Comparison of ENCODE assay signal across 10 cellular contexts in the genomic region with DNA sequence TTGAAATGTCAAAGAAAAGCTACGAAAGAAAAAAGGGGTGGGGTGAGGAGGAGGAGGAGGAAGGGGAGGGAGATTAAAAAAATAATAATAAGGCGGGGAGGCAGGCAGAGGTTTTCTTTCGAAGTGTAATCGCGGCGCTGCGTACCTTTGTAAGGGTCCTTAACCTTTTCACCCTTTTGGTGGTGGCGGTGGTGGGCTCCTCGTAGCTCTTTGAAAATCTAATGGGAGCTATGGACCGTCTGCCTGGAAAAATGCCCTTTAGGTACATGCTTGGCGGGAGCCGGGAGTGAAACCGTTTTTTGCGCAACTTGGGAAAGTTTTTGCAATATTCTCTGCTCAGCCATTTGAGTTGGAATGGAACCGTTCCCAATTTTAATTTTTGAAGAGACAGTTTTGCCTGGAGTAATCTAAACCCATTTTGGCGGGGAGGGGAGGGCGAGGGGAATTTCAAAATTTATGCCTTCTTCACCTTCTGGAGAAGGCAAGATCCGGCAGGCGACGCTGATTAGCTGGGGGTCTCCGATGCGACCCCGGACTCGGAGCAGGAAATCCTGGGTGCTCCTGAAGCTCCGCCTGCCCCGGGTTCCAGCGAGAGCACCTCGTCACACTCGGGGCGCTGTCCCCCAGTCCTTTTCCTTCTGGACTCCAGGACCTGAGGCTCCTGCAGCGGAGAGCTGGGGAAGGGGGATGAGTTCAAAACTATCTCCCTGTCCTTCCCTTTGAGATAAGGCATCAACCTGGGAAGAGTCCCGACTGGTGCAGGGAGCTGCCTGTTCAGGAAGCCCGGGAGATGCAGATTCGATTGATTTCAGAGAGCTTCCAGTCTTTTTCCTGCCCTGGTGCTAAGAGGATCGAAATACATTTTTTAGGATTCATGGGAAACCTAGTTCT.
DNase-seq lines count a peak whose midpoint lies in the region; ATAC-seq and TF ChIP-seq lines count a peak whose summit lies in the region.
"Had no signal": no experiment of that assay in that cellular context is flagged by ENCODE, and none has a peak within 500 bp of the region (broad histone marks: within the 10 kb centered on the region; RNA-seq: fewer than 3 reads in every experiment).

No MANE protein-coding gene starts in this region.

- no peak overlapping the region for H3K9ac ChIP-seq in SK-N-SH
- no peak overlapping the region for H3K9ac ChIP-seq in mammary epithelial cell (ENCODE audit: insufficient read depth, low read length)

- 10% methylated on average over 29 of the region's 35 CpGs for WGBS in SK-N-SH (ENCODE audit: low lambda C conversion rate)
- 18% methylated on average over 24 of the region's 35 CpGs for WGBS in mammary epithelial cell (ENCODE audit: low coverage, missing lambda C conversion rate)

- CTCF ChIA-PET in SK-N-SH (lab: Yijun Ruan, JAX), result interaction anchor here (1.0 to 2.6 kb wide), 3 partner anchors 28 to 500 kb away, joined by 3 to 14 read pairs (median 7); no protein-coding TSS in a partner anchor
- CTCF ChIA-PET in mammary epithelial cell (lab: Charles Lee; ENCODE audit: low non-redundant PET), result interaction anchor here (0.6 kb wide), 1 partner anchor 170 kb away, joined by 4 read pairs; no protein-coding TSS in a partner anchor

- H3K4me2 ChIP-seq in SK-N-SH (peak overlapping the region; percentile 44; the same call in 1 of the 2 replicates), mammary epithelial cell (ENCODE audit: insufficient read depth, low read depth, low read length) (peak overlapping the region; percentile 42)

- in situ Hi-C loops in mammary epithelial cell (cut with MboI; ENCODE audit: low sequenced_read_pairs in 2 of 2), result no loop called here

- no peaks in the 10 kb centered on the region for H3K9me2 ChIP-seq in SK-N-SH

- ATAC-seq in SK-N-SH treated with all-trans-retinoic acid at 6 μM for 48 hours, result no peak
- peak; percentile 72 for ATAC-seq in left lobe of liver
- no peak for ATAC-seq in thoracic aorta (ENCODE audit: insufficient number of reproducible peaks, low FRiP score, low read depth)
- no peak for ATAC-seq in GM18873 (IDR thresholded peaks at IDR 0.05; ENCODE audit: low FRiP score, unreplicated experiment)
- no peak for ATAC-seq in HG02571 (IDR thresholded peaks at IDR 0.05; ENCODE audit: unreplicated experiment)
- ATAC-seq: T-helper 17 cell had no signal

- intact Hi-C loops in mammary epithelial cell (cut with micrococcal nuclease), result no loop called here

- H3K27me3 ChIP-seq in SK-N-SH (ENCODE audit: insufficient read depth), result peaks cover 51% of the 10 kb centered on the region
- H3K27me3 ChIP-seq in mammary epithelial cell (ENCODE audit: insufficient read depth, low read length), result peaks cover 16% of the 10 kb centered on the region
- H3K27me3 ChIP-seq in thoracic aorta (replicated peaks; ENCODE audit: insufficient read depth), result peaks cover 16% of the 10 kb centered on the region

- H3F3A ChIP-seq in SK-N-SH (replicated peaks; ENCODE audit: insufficient read depth), result no peaks in the 10 kb centered on the region

- no peak for TF ChIP-seq CTCF in SK-N-SH (IDR thresholded peaks at IDR 0.05)
- no peak for TF ChIP-seq CTCF in mammary epithelial cell (conservative IDR thresholded peaks at IDR 0.05 in 1 of 2, IDR thresholded peaks at IDR 0.05 in 1 of 2; ENCODE audit: extremely low read depth in 1 of 2, insufficient read depth in 1 of 2, low read depth in 1 of 2, low read length in 2 of 2)
- TF ChIP-seq CTCF in thoracic aorta (IDR thresholded peaks at IDR 0.05), result no peak

- H4K20me1 ChIP-seq in SK-N-SH (ENCODE audit: insufficient read depth) (no peaks in the 10 kb centered on the region), mammary epithelial cell (ENCODE audit: insufficient read depth, low read length) (no peaks in the 10 kb centered on the region)

- dilution Hi-C loops in mammary epithelial cell (cut with HindIII; ENCODE audit: low sequenced_read_pairs), result no loop called here

- H3K79me2 ChIP-seq in SK-N-SH (ENCODE audit: insufficient read depth) (no peaks in the 10 kb centered on the region), mammary epithelial cell (ENCODE audit: insufficient read depth, low read length) (no peaks in the 10 kb centered on the region)

- TF ChIP-seq RAD21 in SK-N-SH (IDR thresholded peaks at IDR 0.05; ENCODE audit: low read length), result no peak

- no peak for TF ChIP-seq EP300 in SK-N-SH (IDR thresholded peaks at IDR 0.05; ENCODE audit: borderline replicate concordance in 1 of 2, low read depth in 1 of 2, low read length in 1 of 2)

- H3K27ac ChIP-seq in SK-N-SH (ENCODE audit: low read depth in 2 of 2, low read length in 1 of 2) (no peak overlapping the region), mammary epithelial cell (ENCODE audit: insufficient read depth, low read depth, low read length) (no peak overlapping the region), thoracic aorta (no peak overlapping the region)

- H2AFZ ChIP-seq in SK-N-SH (ENCODE audit: low read depth) (no peak overlapping the region), mammary epithelial cell (ENCODE audit: low read depth, low read length) (peak overlapping the region; percentile 39)

- DNase-seq in SK-N-SH (no peak), mammary epithelial cell (peak; percentile 30), left lobe of liver (ENCODE audit: low spot score) (no peak), thoracic aorta (ENCODE audit: low spot score) (no peak)
- no peak for DNase-seq in activated CD8-positive, alpha-beta memory T cell treated with anti-CD3 and anti-CD28 coated beads, Interleukin-2, amount 50 U/mL, for 4 hours
- DNase-seq: NCI-H2171 treated with DMSO at 0.1 percent for 48 hours, T-helper 17 cell had no signal

- no peak overlapping the region for H3K4me3 ChIP-seq in SK-N-SH (ENCODE audit: low read depth in 2 of 2, low read length in 1 of 2)
- peak overlapping the region in 1 of 3 experiments; percentile 14 for H3K4me3 ChIP-seq in mammary epithelial cell (replicated peaks in 1 of 3; ENCODE audit: insufficient read depth in 1 of 3, low read depth in 2 of 3, low read length in 3 of 3)
- peak overlapping the region; percentile 55 for H3K4me3 ChIP-seq in thoracic aorta

- H3K36me3 ChIP-seq in SK-N-SH (replicated peaks in 1 of 2; ENCODE audit: control insufficient read depth in 1 of 2, insufficient read depth in 2 of 2, low read length in 1 of 2) (no peaks in the 10 kb centered on the region), mammary epithelial cell (ENCODE audit: insufficient read depth, low read length) (no peaks in the 10 kb centered on the region), thoracic aorta (no peaks in the 10 kb centered on the region)

- POLR2A ChIA-PET in SK-N-SH (lab: Yijun Ruan, JAX), result no interaction called here

- no TSS peak for BruUV-seq in mammary epithelial cell (replicated peaks; lab: Mats Ljungman, UMichigan)

- H3K4me1 ChIP-seq in SK-N-SH (ENCODE audit: control insufficient read depth in 1 of 2, insufficient read depth in 2 of 2, low read depth in 1 of 2, low read length in 1 of 2) (no peaks in the 10 kb centered on the region), mammary epithelial cell (ENCODE audit: insufficient read depth, low read length) (no peaks in the 10 kb centered on the region), thoracic aorta (ENCODE audit: control insufficient read depth in 1 of 2, low read depth in 2 of 2) (peaks cover 6 to 17% of the 10 kb centered on the region in 2 donors)

- H3K9me3 ChIP-seq in SK-N-SH (no peaks in the 10 kb centered on the region), mammary epithelial cell (replicated peaks; ENCODE audit: insufficient read depth, low read length) (no peaks in the 10 kb centered on the region), thoracic aorta (no peaks in the 10 kb centered on the region)

TF ChIP-seq in SK-N-SH, 30 proteins besides CTCF, POLR2A, EP300 and RAD21 (continues in another document):
- TF ChIP-seq NRF1 (IDR thresholded peaks at IDR 0.05; ENCODE audit: low read depth, low read length), result no peak
- TF ChIP-seq FOXM1 (IDR thresholded peaks at IDR 0.05; ENCODE audit: low read depth), result no peak
- TF ChIP-seq GATA2 (CRISPR knock-in tag; IDR thresholded peaks at IDR 0.05), result no peak
- no peak for TF ChIP-seq JUND (IDR thresholded peaks at IDR 0.05)
- TF ChIP-seq SMC3 (IDR thresholded peaks at IDR 0.05; ENCODE audit: low read depth, low read length), result no peak
- TF ChIP-seq RXRA (IDR thresholded peaks at IDR 0.05; ENCODE audit: borderline replicate concordance, low read depth), result no peak
- no peak for TF ChIP-seq MXI1 (IDR thresholded peaks at IDR 0.05; ENCODE audit: low read depth, low read length)
- TF ChIP-seq, protein P1, sequence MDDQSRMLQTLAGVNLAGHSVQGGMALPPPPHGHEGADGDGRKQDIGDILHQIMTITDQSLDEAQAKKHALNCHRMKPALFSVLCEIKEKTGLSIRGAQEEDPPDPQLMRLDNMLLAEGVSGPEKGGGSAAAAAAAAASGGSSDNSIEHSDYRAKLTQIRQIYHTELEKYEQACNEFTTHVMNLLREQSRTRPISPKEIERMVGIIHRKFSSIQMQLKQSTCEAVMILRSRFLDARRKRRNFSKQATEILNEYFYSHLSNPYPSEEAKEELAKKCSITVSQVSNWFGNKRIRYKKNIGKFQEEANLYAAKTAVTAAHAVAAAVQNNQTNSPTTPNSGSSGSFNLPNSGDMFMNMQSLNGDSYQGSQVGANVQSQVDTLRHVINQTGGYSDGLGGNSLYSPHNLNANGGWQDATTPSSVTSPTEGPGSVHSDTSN (IDR thresholded peaks at IDR 0.05), result no peak
- no peak for TF ChIP-seq RFX5 (IDR thresholded peaks at IDR 0.05; ENCODE audit: low read length)

TF ChIP-seq in SK-N-SH treated with all-trans-retinoic acid at 6 μM for 48 hours, 23 proteins besides CTCF, POLR2A, EP300 and RAD21 (continues in another document):
- TF ChIP-seq BACH2 (CRISPR knock-in tag; IDR thresholded peaks at IDR 0.05; ENCODE audit: borderline replicate concordance) (no peak), SNAI2 (CRISPR knock-in tag; IDR thresholded peaks at IDR 0.05) (no peak), ARNTL (CRISPR knock-in tag; IDR thresholded peaks at IDR 0.05; ENCODE audit: borderline replicate concordance, low read depth) (no peak), ZFP3 (CRISPR knock-in tag; IDR thresholded peaks at IDR 0.05) (no peak)
- TF ChIP-seq, protein P2, sequence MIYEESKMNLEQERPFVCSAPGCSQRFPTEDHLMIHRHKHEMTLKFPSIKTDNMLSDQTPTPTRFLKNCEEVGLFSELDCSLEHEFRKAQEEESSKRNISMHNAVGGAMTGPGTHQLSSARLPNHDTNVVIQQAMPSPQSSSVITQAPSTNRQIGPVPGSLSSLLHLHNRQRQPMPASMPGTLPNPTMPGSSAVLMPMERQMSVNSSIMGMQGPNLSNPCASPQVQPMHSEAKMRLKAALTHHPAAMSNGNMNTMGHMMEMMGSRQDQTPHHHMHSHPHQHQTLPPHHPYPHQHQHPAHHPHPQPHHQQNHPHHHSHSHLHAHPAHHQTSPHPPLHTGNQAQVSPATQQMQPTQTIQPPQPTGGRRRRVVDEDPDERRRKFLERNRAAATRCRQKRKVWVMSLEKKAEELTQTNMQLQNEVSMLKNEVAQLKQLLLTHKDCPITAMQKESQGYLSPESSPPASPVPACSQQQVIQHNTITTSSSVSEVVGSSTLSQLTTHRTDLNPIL (CRISPR knock-in tag; IDR thresholded peaks at IDR 0.05; ENCODE audit: low read depth), result no peak
